In genomic region chr1:114009042-114009392, GRCh38 we compare ENCODE assay signal across 1 cellular context.
TF ChIP-seq lines count a peak whose summit lies in the region.

No MANE protein-coding gene starts in this region.

TF ChIP-seq in GM23338, 12 proteins besides CTCF, POLR2A, EP300 and RAD21 (continued from another document):
- TF ChIP-seq, protein P1, sequence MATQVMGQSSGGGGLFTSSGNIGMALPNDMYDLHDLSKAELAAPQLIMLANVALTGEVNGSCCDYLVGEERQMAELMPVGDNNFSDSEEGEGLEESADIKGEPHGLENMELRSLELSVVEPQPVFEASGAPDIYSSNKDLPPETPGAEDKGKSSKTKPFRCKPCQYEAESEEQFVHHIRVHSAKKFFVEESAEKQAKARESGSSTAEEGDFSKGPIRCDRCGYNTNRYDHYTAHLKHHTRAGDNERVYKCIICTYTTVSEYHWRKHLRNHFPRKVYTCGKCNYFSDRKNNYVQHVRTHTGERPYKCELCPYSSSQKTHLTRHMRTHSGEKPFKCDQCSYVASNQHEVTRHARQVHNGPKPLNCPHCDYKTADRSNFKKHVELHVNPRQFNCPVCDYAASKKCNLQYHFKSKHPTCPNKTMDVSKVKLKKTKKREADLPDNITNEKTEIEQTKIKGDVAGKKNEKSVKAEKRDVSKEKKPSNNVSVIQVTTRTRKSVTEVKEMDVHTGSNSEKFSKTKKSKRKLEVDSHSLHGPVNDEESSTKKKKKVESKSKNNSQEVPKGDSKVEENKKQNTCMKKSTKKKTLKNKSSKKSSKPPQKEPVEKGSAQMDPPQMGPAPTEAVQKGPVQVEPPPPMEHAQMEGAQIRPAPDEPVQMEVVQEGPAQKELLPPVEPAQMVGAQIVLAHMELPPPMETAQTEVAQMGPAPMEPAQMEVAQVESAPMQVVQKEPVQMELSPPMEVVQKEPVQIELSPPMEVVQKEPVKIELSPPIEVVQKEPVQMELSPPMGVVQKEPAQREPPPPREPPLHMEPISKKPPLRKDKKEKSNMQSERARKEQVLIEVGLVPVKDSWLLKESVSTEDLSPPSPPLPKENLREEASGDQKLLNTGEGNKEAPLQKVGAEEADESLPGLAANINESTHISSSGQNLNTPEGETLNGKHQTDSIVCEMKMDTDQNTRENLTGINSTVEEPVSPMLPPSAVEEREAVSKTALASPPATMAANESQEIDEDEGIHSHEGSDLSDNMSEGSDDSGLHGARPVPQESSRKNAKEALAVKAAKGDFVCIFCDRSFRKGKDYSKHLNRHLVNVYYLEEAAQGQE (IDR thresholded peaks at IDR 0.05; ENCODE audit: unreplicated experiment), result no peak
- TF ChIP-seq, protein P2, sequence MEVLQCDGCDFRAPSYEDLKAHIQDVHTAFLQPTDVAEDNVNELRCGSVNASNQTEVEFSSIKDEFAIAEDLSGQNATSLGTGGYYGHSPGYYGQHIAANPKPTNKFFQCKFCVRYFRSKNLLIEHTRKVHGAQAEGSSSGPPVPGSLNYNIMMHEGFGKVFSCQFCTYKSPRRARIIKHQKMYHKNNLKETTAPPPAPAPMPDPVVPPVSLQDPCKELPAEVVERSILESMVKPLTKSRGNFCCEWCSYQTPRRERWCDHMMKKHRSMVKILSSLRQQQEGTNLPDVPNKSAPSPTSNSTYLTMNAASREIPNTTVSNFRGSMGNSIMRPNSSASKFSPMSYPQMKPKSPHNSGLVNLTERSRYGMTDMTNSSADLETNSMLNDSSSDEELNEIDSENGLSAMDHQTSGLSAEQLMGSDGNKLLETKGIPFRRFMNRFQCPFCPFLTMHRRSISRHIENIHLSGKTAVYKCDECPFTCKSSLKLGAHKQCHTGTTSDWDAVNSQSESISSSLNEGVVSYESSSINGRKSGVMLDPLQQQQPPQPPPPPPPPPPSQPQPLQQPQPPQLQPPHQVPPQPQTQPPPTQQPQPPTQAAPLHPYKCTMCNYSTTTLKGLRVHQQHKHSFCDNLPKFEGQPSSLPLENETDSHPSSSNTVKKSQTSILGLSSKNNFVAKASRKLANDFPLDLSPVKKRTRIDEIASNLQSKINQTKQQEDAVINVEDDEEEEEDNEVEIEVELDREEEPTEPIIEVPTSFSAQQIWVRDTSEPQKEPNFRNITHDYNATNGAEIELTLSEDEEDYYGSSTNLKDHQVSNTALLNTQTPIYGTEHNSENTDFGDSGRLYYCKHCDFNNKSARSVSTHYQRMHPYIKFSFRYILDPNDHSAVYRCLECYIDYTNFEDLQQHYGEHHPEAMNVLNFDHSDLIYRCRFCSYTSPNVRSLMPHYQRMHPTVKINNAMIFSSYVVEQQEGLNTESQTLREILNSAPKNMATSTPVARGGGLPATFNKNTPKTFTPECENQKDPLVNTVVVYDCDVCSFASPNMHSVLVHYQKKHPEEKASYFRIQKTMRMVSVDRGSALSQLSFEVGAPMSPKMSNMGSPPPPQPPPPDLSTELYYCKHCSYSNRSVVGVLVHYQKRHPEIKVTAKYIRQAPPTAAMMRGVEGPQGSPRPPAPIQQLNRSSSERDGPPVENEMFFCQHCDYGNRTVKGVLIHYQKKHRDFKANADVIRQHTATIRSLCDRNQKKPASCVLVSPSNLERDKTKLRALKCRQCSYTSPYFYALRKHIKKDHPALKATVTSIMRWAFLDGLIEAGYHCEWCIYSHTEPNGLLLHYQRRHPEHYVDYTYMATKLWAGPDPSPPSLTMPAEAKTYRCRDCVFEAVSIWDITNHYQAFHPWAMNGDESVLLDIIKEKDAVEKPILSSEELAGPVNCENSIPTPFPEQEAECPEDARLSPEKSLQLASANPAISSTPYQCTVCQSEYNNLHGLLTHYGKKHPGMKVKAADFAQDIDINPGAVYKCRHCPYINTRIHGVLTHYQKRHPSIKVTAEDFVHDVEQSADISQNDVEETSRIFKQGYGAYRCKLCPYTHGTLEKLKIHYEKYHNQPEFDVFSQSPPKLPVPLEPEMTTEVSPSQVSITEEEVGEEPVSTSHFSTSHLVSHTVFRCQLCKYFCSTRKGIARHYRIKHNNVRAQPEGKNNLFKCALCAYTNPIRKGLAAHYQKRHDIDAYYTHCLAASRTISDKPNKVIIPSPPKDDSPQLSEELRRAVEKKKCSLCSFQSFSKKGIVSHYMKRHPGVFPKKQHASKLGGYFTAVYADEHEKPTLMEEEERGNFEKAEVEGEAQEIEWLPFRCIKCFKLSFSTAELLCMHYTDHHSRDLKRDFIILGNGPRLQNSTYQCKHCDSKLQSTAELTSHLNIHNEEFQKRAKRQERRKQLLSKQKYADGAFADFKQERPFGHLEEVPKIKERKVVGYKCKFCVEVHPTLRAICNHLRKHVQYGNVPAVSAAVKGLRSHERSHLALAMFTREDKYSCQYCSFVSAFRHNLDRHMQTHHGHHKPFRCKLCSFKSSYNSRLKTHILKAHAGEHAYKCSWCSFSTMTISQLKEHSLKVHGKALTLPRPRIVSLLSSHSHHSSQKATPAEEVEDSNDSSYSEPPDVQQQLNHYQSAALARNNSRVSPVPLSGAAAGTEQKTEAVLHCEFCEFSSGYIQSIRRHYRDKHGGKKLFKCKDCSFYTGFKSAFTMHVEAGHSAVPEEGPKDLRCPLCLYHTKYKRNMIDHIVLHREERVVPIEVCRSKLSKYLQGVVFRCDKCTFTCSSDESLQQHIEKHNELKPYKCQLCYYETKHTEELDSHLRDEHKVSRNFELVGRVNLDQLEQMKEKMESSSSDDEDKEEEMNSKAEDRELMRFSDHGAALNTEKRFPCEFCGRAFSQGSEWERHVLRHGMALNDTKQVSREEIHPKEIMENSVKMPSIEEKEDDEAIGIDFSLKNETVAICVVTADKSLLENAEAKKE (CRISPR knock-in tag; IDR thresholded peaks at IDR 0.05), result no peak
- no peak for TF ChIP-seq EZH2 (IDR thresholded peaks at IDR 0.05; ENCODE audit: low read depth, unreplicated experiment)
